8 cellular contexts compared by ENCODE assay signal in the genomic region with DNA sequence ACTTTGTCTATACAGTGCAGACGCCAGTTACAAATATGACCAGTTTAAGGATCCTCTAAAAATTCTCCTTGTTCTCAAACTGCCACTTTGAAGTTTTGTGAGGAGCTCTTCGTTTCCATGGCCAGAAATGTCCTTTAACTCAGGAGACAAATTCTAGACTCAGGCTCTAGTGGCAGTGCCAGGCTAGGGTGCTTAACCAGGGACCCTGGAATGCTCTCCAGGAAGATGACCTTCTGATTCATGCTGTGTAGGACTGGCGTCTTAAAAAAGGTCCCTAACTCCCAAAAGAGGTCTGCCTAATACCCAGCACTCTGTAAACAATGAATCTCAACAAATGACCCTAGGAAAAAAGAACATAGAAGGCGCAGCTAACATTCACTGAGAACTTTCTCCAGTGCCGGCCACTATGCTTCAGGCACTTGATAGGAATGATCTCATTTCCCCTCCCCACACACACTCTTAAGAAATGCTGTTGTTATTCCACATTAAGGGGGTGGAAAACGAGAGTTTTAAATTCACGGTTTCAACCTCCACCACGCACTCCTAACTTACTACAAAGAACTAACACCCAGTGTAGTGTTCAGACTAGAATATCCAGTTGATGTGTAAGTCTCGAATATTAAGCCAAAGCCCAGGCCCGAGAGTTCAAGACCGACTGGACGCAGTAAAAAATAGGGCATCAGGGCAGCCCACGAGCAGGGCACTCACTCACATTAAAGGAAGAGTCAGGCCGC. TPM values are rescaled to one million over a fixed set of nuclear protein-coding genes. Genes with fewer than 3 reads are reported as not detected.
DNase-seq lines count a peak whose midpoint lies in the region; ATAC-seq, FAIRE-seq and TF ChIP-seq lines count a peak whose summit lies in the region.

No MANE protein-coding gene starts in this region.

- no CpG with 5 or more reads among the region's 14 CpGs for WGBS in iPS DF 6.9 (ENCODE audit: insufficient coverage, insufficient read length)
- 2 to 3% (median 3%) methylated on average over 14 of the region's 14 CpGs for WGBS in small intestine, 3 donors

- H3K4me1 ChIP-seq in iPS DF 6.9 (ENCODE audit: control insufficient read depth, insufficient read depth, low read length): no peaks in the 10 kb centered on the region
- peaks cover 0 to 11% of the 10 kb centered on the region in 2 donors for H3K4me1 ChIP-seq in small intestine (ENCODE audit: control insufficient read depth in 2 of 2, insufficient read depth in 1 of 2, low read depth in 1 of 2, low read length in 1 of 2)

- peak; percentile 6 for ATAC-seq in GM18498 (IDR thresholded peaks at IDR 0.05; ENCODE audit: unreplicated experiment)
- ATAC-seq in HG03378 (IDR thresholded peaks at IDR 0.05; ENCODE audit: unreplicated experiment): peak; percentile 2
- peak; percentile 42 to 51 for ATAC-seq in activated naive CD4-positive, alpha-beta T cell treated with anti-CD3 and anti-CD28 coated beads, Interleukin-2, amount 50 U/mL, for 72 hours

- DNase-seq in activated naive CD4-positive, alpha-beta T cell treated with anti-CD3 and anti-CD28 coated beads, Interleukin-2, amount 50 U/mL, for 72 hours (ENCODE audit: low spot score in 2 of 2): peak in 1 of 2 donors; percentile 33
- DNase-seq in iPS DF 6.9 (ENCODE audit: low read depth, low spot score) (no peak), small intestine (no peak), AG08395 (ENCODE audit: low spot score) (no peak), NCI-H1930 (lab: John Stamatoyannopoulos, UW) (no peak), HEK293T (ENCODE audit: extremely low spot score) (no peak)

- H3K9me3 Mint-ChIP-seq in activated naive CD4-positive, alpha-beta T cell treated with anti-CD3 and anti-CD28 coated beads, Interleukin-2, amount 50 U/mL, for 72 hours: no peaks in the 10 kb centered on the region

- H3K4me3 ChIP-seq in iPS DF 6.9 (ENCODE audit: low read length) (peak overlapping the region; percentile 70; the same call in 1 of the 2 replicates), small intestine (ENCODE audit: low read depth in 1 of 2, low read length in 2 of 2) (peak overlapping the region; percentile 75 to 94)

- H3K27ac ChIP-seq in iPS DF 6.9 (ENCODE audit: low read length) (no peak overlapping the region), small intestine (ENCODE audit: low read depth in 1 of 2, low read length in 1 of 2) (peak overlapping the region; percentile 82 to 95)

- FAIRE-seq in small intestine (lab: Jason Lieb, UNC): no peak

- H3K9me3 ChIP-seq in iPS DF 6.9 (ENCODE audit: control insufficient read depth, insufficient read depth, low read length) (no peaks in the 10 kb centered on the region), small intestine (ENCODE audit: control insufficient read depth, low read depth) (no peaks in the 10 kb centered on the region)

- CTCF ChIA-PET in HEK293T (lab: Yijun Ruan, JAX): no interaction called here

- H3K36me3 Mint-ChIP-seq in activated naive CD4-positive, alpha-beta T cell treated with anti-CD3 and anti-CD28 coated beads, Interleukin-2, amount 50 U/mL, for 72 hours: peaks cover 24 to 45% of the 10 kb centered on the region in 2 donors

- H3K27ac Mint-ChIP-seq in activated naive CD4-positive, alpha-beta T cell treated with anti-CD3 and anti-CD28 coated beads, Interleukin-2, amount 50 U/mL, for 72 hours: peak overlapping the region; percentile 98 to 100

- peaks cover 20% of the 10 kb centered on the region for H3K36me3 ChIP-seq in iPS DF 6.9 (ENCODE audit: control insufficient read depth, insufficient read depth, low read length)
- peaks cover 21 to 24% of the 10 kb centered on the region in 2 donors for H3K36me3 ChIP-seq in small intestine (ENCODE audit: control insufficient read depth in 2 of 2, insufficient read depth in 2 of 2, low read length in 2 of 2)

- POLR2A ChIA-PET in HEK293T (lab: Yijun Ruan, JAX): interaction anchor here (0.9 to 2.2 kb wide), 7 partner anchors 8 to 60 kb away, joined by 3 to 14 read pairs (median 5); partner anchors contain the start of gene STX5

- H3K27me3 ChIP-seq in iPS DF 6.9 (ENCODE audit: control insufficient read depth, insufficient read depth, low read length): no peaks in the 10 kb centered on the region
- H3K27me3 ChIP-seq in small intestine (ENCODE audit: control insufficient read depth in 2 of 2, insufficient read depth in 2 of 2, low read length in 2 of 2): no peaks in the 10 kb centered on the region

TF ChIP-seq in HEK293T, 16 proteins besides CTCF, POLR2A, EP300 and RAD21:
- TF ChIP-seq FOXA1 (IDR thresholded peaks at IDR 0.05) (no peak), SP1 (IDR thresholded peaks at IDR 0.05) (no peak), NFRKB (IDR thresholded peaks at IDR 0.05) (no peak), ZNF384 (IDR thresholded peaks at IDR 0.05) (no peak), ARNT (IDR thresholded peaks at IDR 0.05) (no peak), LEF1 (IDR thresholded peaks at IDR 0.05; ENCODE audit: borderline replicate concordance) (no peak), SUZ12 (IDR thresholded peaks at IDR 0.05) (no peak)

RNA-seq across cellular contexts. Expression of gene NXF1, which starts 0.8 kb away (rescaled TPM):
- total RNA-seq in activated naive CD4-positive, alpha-beta T cell treated with anti-CD3 and anti-CD28 coated beads, Interleukin-2, amount 50 U/mL, for 72 hours: 100 to 1,000 TPM; 104 to 132 TPM
- polyA plus RNA-seq in small intestine: 100 to 1,000 TPM in 2 of 3 donors, 10 to 100 TPM in 1; 48.2 to 188 (median 131) TPM

RNA-seq across cellular contexts. Expression of gene TMEM223, which starts 12.7 kb away (rescaled TPM):
- total RNA-seq in activated naive CD4-positive, alpha-beta T cell treated with anti-CD3 and anti-CD28 coated beads, Interleukin-2, amount 50 U/mL, for 72 hours: 10 to 100 TPM in 1 of 2 donors, 1 to 10 TPM in 1; 8.9 to 11.3 TPM
- polyA plus RNA-seq in small intestine: 10 to 100 TPM; 15.7 to 31.6 (median 16.1) TPM

RNA-seq across cellular contexts. Expression of gene TMEM179B, which starts 17.3 kb away (rescaled TPM):
- total RNA-seq in activated naive CD4-positive, alpha-beta T cell treated with anti-CD3 and anti-CD28 coated beads, Interleukin-2, amount 50 U/mL, for 72 hours: 10 to 100 TPM; 19.5 to 20.9 TPM
- 10 to 100 TPM; 46.7 to 70.8 (median 47.6) TPM for polyA plus RNA-seq in small intestine

RNA-seq across cellular contexts. Expression of gene STX5, which starts 27.4 kb away (rescaled TPM):
- 10 to 100 TPM; 23.0 to 61.3 TPM for total RNA-seq in activated naive CD4-positive, alpha-beta T cell treated with anti-CD3 and anti-CD28 coated beads, Interleukin-2, amount 50 U/mL, for 72 hours
- 10 to 100 TPM; 22.6 to 38.6 (median 24.8) TPM for polyA plus RNA-seq in small intestine

RNA-seq across cellular contexts. Expression of gene TEX54, which starts 28.2 kb away (rescaled TPM):
- under 1 TPM in 1 of 2 donors, not detected in 1; 0.70 TPM for total RNA-seq in activated naive CD4-positive, alpha-beta T cell treated with anti-CD3 and anti-CD28 coated beads, Interleukin-2, amount 50 U/mL, for 72 hours
- polyA plus RNA-seq in small intestine: not detected
